Comparison of ENCODE assay signal across 27 cellular contexts in the genomic region with DNA sequence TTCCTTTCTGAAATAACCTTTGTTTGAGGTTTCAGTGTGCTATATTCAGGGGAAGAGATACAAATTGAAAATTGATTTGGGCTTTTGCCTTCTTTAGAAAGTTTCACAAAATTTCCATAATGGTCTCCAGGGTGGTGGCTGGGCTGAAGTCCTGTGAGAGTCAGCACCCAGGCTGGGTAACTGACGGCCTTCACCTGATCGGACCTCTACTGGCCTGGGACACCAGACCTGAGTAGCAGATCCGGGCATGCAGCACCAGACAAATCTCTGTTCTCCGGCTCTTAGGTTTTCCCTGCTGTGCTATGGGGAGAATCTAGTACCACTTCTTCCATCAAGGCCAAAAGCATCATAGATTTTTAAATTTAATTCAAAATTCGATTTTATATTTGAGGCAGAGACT.
"Had no signal": no experiment of that assay in that cellular context is flagged by ENCODE, and none has a peak within 500 bp of the region (broad histone marks: within the 10 kb centered on the region; RNA-seq: fewer than 3 reads in every experiment).

No MANE protein-coding gene starts in this region.

- H3K9me3 ChIP-seq: ovary, psoas muscle, suprapubic skin, testis, tibial artery, transverse colon, upper lobe of right lung, uterus had no signal

- H3K4me1 ChIP-seq: parathyroid adenoma, psoas muscle, spleen, suprapubic skin, transverse colon, upper lobe of right lung, uterus had no signal

- H3K36me3 ChIP-seq: neural progenitor cell, ovary, spleen, suprapubic skin, tibial artery, transverse colon, upper lobe of right lung, uterus had no signal

- H3K9ac ChIP-seq: neural progenitor cell, parathyroid adenoma had no signal

- H3K27me3 ChIP-seq: neural progenitor cell, ovary, spleen, suprapubic skin, testis, tibial artery, transverse colon, upper lobe of right lung, uterus had no signal

- H3K27ac ChIP-seq: neural progenitor cell, ovary, parathyroid adenoma, psoas muscle, skin epidermis, spleen, suprapubic skin, testis, tibial artery, transverse colon, upper lobe of right lung, uterus had no signal

- H3K4me3 ChIP-seq: neural progenitor cell, ovary, psoas muscle, skin epidermis, smooth muscle cell, spleen, suprapubic skin, testis, tibial artery, transverse colon, upper lobe of right lung, uterus had no signal

- H2AFZ ChIP-seq: neural progenitor cell, parathyroid adenoma had no signal

- H3K79me2 ChIP-seq: parathyroid adenoma had no signal

- H3K4me2 ChIP-seq: neural progenitor cell, smooth muscle cell had no signal

- DNase-seq: natural killer cell; occipital lobe; ovary; psoas muscle; right cardiac atrium; spleen; stimulated activated CD4-positive, alpha-beta T cell treated with anti-CD3 and anti-CD28 coated beads, Interleukin-12 subunit alpha, Interleukin-12 subunit beta, amount 100 ng/mL, for 4 hours; stimulated activated CD4-positive, alpha-beta T cell treated with anti-CD3 and anti-CD28 coated beads, Interleukin-1b, Interleukin-23, amount 100 ng/mL, for 48 hours; stimulated activated CD4-positive, alpha-beta T cell treated with anti-CD3 and anti-CD28 coated beads, Interleukin-4, amount 100 ng/mL, for 1 hour; stimulated activated CD4-positive, alpha-beta T cell treated with anti-CD3 and anti-CD28 coated beads, Interleukin-4, amount 100 ng/mL, for 4 hours; stimulated activated CD8-positive, alpha-beta memory T cell treated with anti-CD3 and anti-CD28 coated beads, Interleukin-4, amount 100 ng/mL, for 48 hours; stimulated activated naive CD4-positive, alpha-beta T cell; stimulated activated naive CD8-positive, alpha-beta T cell treated with anti-CD3 and anti-CD28 coated beads, Interleukin-15, amount 100 ng/mL, for 72 hours; stimulated activated naive CD8-positive, alpha-beta T cell treated with anti-CD3 and anti-CD28 coated beads, Interleukin-15, Interleukin-2, amounts not matched to agents 100 U/mL and 50 U/mL, for 24 hours; substantia nigra; testis; tibial artery; transverse colon; upper lobe of right lung; uterus had no signal

- ATAC-seq: natural killer cell; psoas muscle; right cardiac atrium; sciatic nerve; stimulated activated memory B cell treated with anti-CD40 and anti-IgM and Interleukin-4, amounts not matched to agents 10 μg/mL and 1 μg/mL and 100 μg/mL, for 72 hours; stimulated activated naive CD8-positive, alpha-beta T cell treated with anti-CD3 and anti-CD28 coated beads, Interleukin-15, amount 100 ng/mL, for 72 hours; stimulated activated naive CD8-positive, alpha-beta T cell treated with anti-CD3 and anti-CD28 coated beads, Interleukin-15, Interleukin-2, amounts not matched to agents 100 U/mL and 50 U/mL, for 24 hours; upper lobe of right lung had no signal
